ENCODE assay signal across 1 cellular context in genomic region chr15:75532413-75533250, GRCh38.
A peak's percentile ranks its signal among the peaks of the same experiment; 100 is the strongest.
TF ChIP-seq lines count a peak whose summit lies in the region.

No MANE protein-coding gene starts in this region.

TF ChIP-seq in HepG2, 621 proteins besides CTCF, POLR2A, EP300 and RAD21 (continued from another document):
- peak; percentile 36; the same call in 1 of the 3 replicates for TF ChIP-seq MXI1 (IDR thresholded peaks at IDR 0.05; ENCODE audit: borderline replicate concordance, low read depth, low read length)
- no peak for TF ChIP-seq HNRNPK (IDR thresholded peaks at IDR 0.05; ENCODE audit: low read depth, low read length, poor library complexity, severe bottlenecking)
- 0 out of 2 replicates have a peak, but pooled peaks have one; percentile 27 for TF ChIP-seq ELF3 (CRISPR knock-in tag; IDR thresholded peaks at IDR 0.05)
- TF ChIP-seq LBX2 (CRISPR knock-in tag; IDR thresholded peaks at IDR 0.05; ENCODE audit: borderline replicate concordance) = no peak
- peak; percentile 23; the same call in 1 of the 2 replicates for TF ChIP-seq NR2F6 (IDR thresholded peaks at IDR 0.05)
- peak; percentile 59; the same call in 1 of the 2 replicates for TF ChIP-seq NR2F6 (CRISPR knock-in tag; IDR thresholded peaks at IDR 0.05)
- no peak for TF ChIP-seq ZNF776 (CRISPR knock-in tag; IDR thresholded peaks at IDR 0.05)
- TF ChIP-seq DNMT1 (CRISPR knock-in tag; IDR thresholded peaks at IDR 0.05) = no peak
- TF ChIP-seq HMGXB4 (CRISPR knock-in tag; IDR thresholded peaks at IDR 0.05; ENCODE audit: borderline replicate concordance in 1 of 2, low read depth in 1 of 2) = 0 out of 4 replicates have a peak, but pooled peaks of 1 of the 2 experiments have one; percentile 21
- no peak for TF ChIP-seq SOX6 (IDR thresholded peaks at IDR 0.05)
- peak; percentile 37; the same call in 1 of the 2 replicates for TF ChIP-seq SOX6 (CRISPR knock-in tag; IDR thresholded peaks at IDR 0.05)
- peak; percentile 60; the same call in 1 of the 2 replicates for TF ChIP-seq ZFX (CRISPR knock-in tag; IDR thresholded peaks at IDR 0.05; ENCODE audit: low read depth)
- no peak for TF ChIP-seq ZNF83 (CRISPR knock-in tag; IDR thresholded peaks at IDR 0.05; ENCODE audit: borderline replicate concordance)
- TF ChIP-seq ZNF501 (CRISPR knock-in tag; IDR thresholded peaks at IDR 0.05) = no peak
- 0 out of 2 replicates have a peak, but pooled peaks have one; percentile 10 for TF ChIP-seq RARA (CRISPR knock-in tag; IDR thresholded peaks at IDR 0.05)
- TF ChIP-seq ATM (IDR thresholded peaks at IDR 0.05; ENCODE audit: borderline replicate concordance) = no peak
- TF ChIP-seq ZNF17 (CRISPR knock-in tag; IDR thresholded peaks at IDR 0.05) = no peak
